ENCODE assay signal across 8 cellular contexts in genomic region chr7:150404172-150404784, GRCh38. TPM values are rescaled to one million over a fixed set of nuclear protein-coding genes. Genes with fewer than 3 reads are reported as not detected.
DNase-seq lines count a peak whose midpoint lies in the region; ATAC-seq and TF ChIP-seq lines count a peak whose summit lies in the region.

No MANE protein-coding gene starts in this region.

- no peak for ATAC-seq in HG02981 (IDR thresholded peaks at IDR 0.05; ENCODE audit: unreplicated experiment)

- H3K9me3 ChIP-seq in Loucy (ENCODE audit: insufficient read depth, low read depth, low read length) (no peaks in the 10 kb centered on the region), mononuclear cell (ENCODE audit: low read depth, low read length) (no peaks in the 10 kb centered on the region)

- H3K36me3 Mint-ChIP-seq in chondrocyte (ENCODE audit: low read depth): peaks cover 3% of the 10 kb centered on the region

- H2AFZ ChIP-seq in Loucy (ENCODE audit: low read length): peak overlapping the region; percentile 82

- H3K9me3 Mint-ChIP-seq in chondrocyte (ENCODE audit: low read depth): no peaks in the 10 kb centered on the region

- peak overlapping the region; percentile 82 for H3K4me3 Mint-ChIP-seq in chondrocyte (ENCODE audit: unreplicated experiment)

- no peaks in the 10 kb centered on the region for H3K79me2 ChIP-seq in Loucy (ENCODE audit: insufficient read depth, low read length)

- no peaks in the 10 kb centered on the region for H3K27me3 Mint-ChIP-seq in chondrocyte (ENCODE audit: low read depth)

- H3K4me3 ChIP-seq in AG09309 (ENCODE audit: control insufficient read depth, low read depth, low read length) (peak overlapping the region; percentile 67), Loucy (ENCODE audit: low read length, poor library complexity, severe bottlenecking) (peak overlapping the region; percentile 82), mononuclear cell (ENCODE audit: low read length) (peak overlapping the region; percentile 64)

- H3K27me3 ChIP-seq in Loucy (ENCODE audit: insufficient read depth, low read length, poor library complexity, severe bottlenecking): no peaks in the 10 kb centered on the region
- H3K27me3 ChIP-seq in mononuclear cell (ENCODE audit: insufficient read depth, low read length): no peaks in the 10 kb centered on the region

- TF ChIP-seq CTCF in AG09309 (IDR thresholded peaks at IDR 0.05; ENCODE audit: control insufficient read depth, insufficient read depth, low read depth, low read length, missing control alignments) (no peak), Loucy (conservative IDR thresholded peaks at IDR 0.05; ENCODE audit: low read length) (no peak), chondrocyte (IDR thresholded peaks at IDR 0.05) (no peak)

- H3F3A ChIP-seq in Loucy (ENCODE audit: low read depth): no peaks in the 10 kb centered on the region

- no peak for DNase-seq in AG09309 (ENCODE audit: low read depth)
- no peak for DNase-seq in chondrocyte (ENCODE audit: low spot score)
- no peak for DNase-seq in NCI-H1436 treated with DMSO at 0.1 percent for 48 hours (lab: John Stamatoyannopoulos, UW)
- DNase-seq in NCI-H1092 (lab: John Stamatoyannopoulos, UW): no peak
- no peak for DNase-seq in activated CD8-positive, alpha-beta memory T cell treated with anti-CD3 and anti-CD28 coated beads, Interleukin-2, amount 50 U/mL, for 48 hours

- H3K4me2 ChIP-seq in Loucy (ENCODE audit: low read depth, low read length, poor library complexity, severe bottlenecking): peak overlapping the region; percentile 92

- peak overlapping the region; percentile 95 for H3K9ac ChIP-seq in Loucy (ENCODE audit: low read depth, low read length, poor library complexity, severe bottlenecking)

- H3K4me1 ChIP-seq in Loucy (ENCODE audit: insufficient read depth, low read length, poor library complexity, severe bottlenecking) (peaks cover 40% of the 10 kb centered on the region), mononuclear cell (ENCODE audit: insufficient read depth, low read length) (peaks cover 28% of the 10 kb centered on the region)

- H3K9me2 ChIP-seq in Loucy (replicated peaks; ENCODE audit: low read depth, low read length): no peaks in the 10 kb centered on the region

- no peaks in the 10 kb centered on the region for H4K20me1 ChIP-seq in Loucy (ENCODE audit: insufficient read depth, low read length, poor library complexity, severe bottlenecking)

- H3K27ac Mint-ChIP-seq in chondrocyte (ENCODE audit: unreplicated experiment): peak overlapping the region; percentile 71

- H3K36me3 ChIP-seq in Loucy (ENCODE audit: insufficient read depth, low read length): peaks cover 1% of the 10 kb centered on the region; the same call in 1 of the 2 replicates

- peaks cover 35% of the 10 kb centered on the region for H3K4me1 Mint-ChIP-seq in chondrocyte (ENCODE audit: low read depth)

RNA-seq across cellular contexts. Expression of gene ZNF775, which starts 25.1 kb away (rescaled TPM):
- total RNA-seq in chondrocyte (4.3 to 6.5 TPM (median 6.0 TPM) in 3 replicates), mononuclear cell (0.94 TPM)

RNA-seq across cellular contexts. Expression of gene REPIN1, which starts 35.7 kb away (rescaled TPM):
- total RNA-seq in chondrocyte (59.5 to 65.8 TPM (median 63.4 TPM) in 3 replicates), mononuclear cell (49.2 TPM)

RNA-seq across cellular contexts. Expression of gene GIMAP8, which starts 46.2 kb away (rescaled TPM):
- not detected in 3 replicates for total RNA-seq in chondrocyte
- total RNA-seq in mononuclear cell: 4.2 TPM
